ENCODE assay signal across 10 cellular contexts in the genomic region with DNA sequence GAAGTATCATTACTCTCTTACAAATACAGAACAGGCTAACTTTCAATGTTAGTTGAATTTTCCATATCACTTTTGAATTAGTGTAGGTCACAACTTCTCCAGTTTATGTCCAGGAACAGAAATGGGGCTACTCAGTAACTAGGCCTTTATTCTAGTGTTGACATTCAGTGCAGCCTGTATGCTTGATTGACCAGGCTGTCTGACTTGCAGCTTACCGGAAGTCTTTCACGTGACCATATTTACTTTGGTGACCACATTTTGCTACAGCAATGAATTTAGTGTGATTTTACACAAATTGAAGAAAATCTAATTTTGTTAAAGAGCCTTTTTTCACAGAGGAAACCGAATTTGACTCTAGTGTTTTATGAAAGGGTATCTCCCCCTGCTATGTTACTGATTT. TPM values are rescaled to one million over a fixed set of nuclear protein-coding genes. Genes with fewer than 3 reads are reported as not detected.
DNase-seq lines count a peak whose midpoint lies in the region; ATAC-seq and TF ChIP-seq lines count a peak whose summit lies in the region.
"Had no signal": no experiment of that assay in that cellular context is flagged by ENCODE, and none has a peak within 500 bp of the region (broad histone marks: within the 10 kb centered on the region; RNA-seq: fewer than 3 reads in every experiment).

No MANE protein-coding gene starts in this region.

- H3K9ac ChIP-seq in Karpas-422 (ENCODE audit: low read length) = no peak overlapping the region

- no peak overlapping the region for H3K4me2 ChIP-seq in Karpas-422 (ENCODE audit: low read depth, low read length, poor library complexity, severe bottlenecking)

- no peak overlapping the region for H3K27ac ChIP-seq in Karpas-422 (ENCODE audit: low read length)
- H3K27ac ChIP-seq: thoracic aorta had no signal

- ATAC-seq in GM19467 (IDR thresholded peaks at IDR 0.05; ENCODE audit: unreplicated experiment) = peak; percentile 81
- peak; percentile 89 for ATAC-seq in HG03460 (IDR thresholded peaks at IDR 0.05; ENCODE audit: unreplicated experiment)
- ATAC-seq in left colon = peak; percentile 62

- H3K4me1 ChIP-seq in Karpas-422 (ENCODE audit: low read length) = no peaks in the 10 kb centered on the region

- no peak overlapping the region for H2AFZ ChIP-seq in Karpas-422 (ENCODE audit: low read length)

- no peaks in the 10 kb centered on the region for H3K27me3 ChIP-seq in Karpas-422 (ENCODE audit: low read length)

- DNase-seq in GM12865 (ENCODE audit: low read depth) (peak; percentile 46), left colon (no peak), Karpas-422 (no peak), NCI-H2171 treated with DMSO at 0.1 percent for 48 hours (lab: John Stamatoyannopoulos, UW) (no peak), pons (ENCODE audit: low spot score) (no peak)
- no peak for DNase-seq in effector CD8-positive, alpha-beta T cell (lab: John Stamatoyannopoulos, UW)
- DNase-seq: DND-41 had no signal

- H3K9me3 ChIP-seq in Karpas-422 (ENCODE audit: low read length) = no peaks in the 10 kb centered on the region
- H3K9me3 ChIP-seq: thoracic aorta had no signal

- H4K20me1 ChIP-seq in Karpas-422 (ENCODE audit: insufficient read depth, low read depth, low read length) = no peaks in the 10 kb centered on the region

- TF ChIP-seq CTCF in GM12865 (IDR thresholded peaks at IDR 0.05; ENCODE audit: insufficient read depth, low read depth, low read length, missing control alignments) = no peak

- peaks cover 24% of the 10 kb centered on the region for H3K36me3 ChIP-seq in Karpas-422 (ENCODE audit: insufficient read depth, low read length)

- intact Hi-C loops in left colon (cut with DNase I, micrococcal nuclease) = no loop called here

- H3K9me2 ChIP-seq in Karpas-422 (replicated peaks; ENCODE audit: insufficient read depth, low read length) = no peaks in the 10 kb centered on the region

- H3K79me2 ChIP-seq in Karpas-422 (ENCODE audit: low read length) = no peaks in the 10 kb centered on the region

- no peak overlapping the region for H3K4me3 ChIP-seq in GM12865 (ENCODE audit: low read depth, low read length)
- H3K4me3 ChIP-seq in Karpas-422 (ENCODE audit: low read length) = no peak overlapping the region
- H3K4me3 ChIP-seq: thoracic aorta had no signal

RNA-seq across cellular contexts. Expression of a gene that starts 12.4 kb away (rescaled TPM):
- 10 to 100 TPM in 1 of 2 donors, 1 to 10 TPM in 1; 7.7 to 10.6 TPM for total RNA-seq in left colon
- total RNA-seq in Karpas-422 (2014; rRNA removed; shearing (Covaris generic); ENCODE audit: low replicate concordance) = 6.7 and 6.9 TPM in 2 replicates

RNA-seq across cellular contexts. Expression of a gene that starts 18.8 kb away (rescaled TPM):
- 10 to 100 TPM; 24.6 to 26.3 TPM for total RNA-seq in left colon
- total RNA-seq in Karpas-422 (2014; rRNA removed; shearing (Covaris generic); ENCODE audit: low replicate concordance) = 28.0 and 38.5 TPM in 2 replicates
